1 cellular context compared by ENCODE assay signal in the genomic region with DNA sequence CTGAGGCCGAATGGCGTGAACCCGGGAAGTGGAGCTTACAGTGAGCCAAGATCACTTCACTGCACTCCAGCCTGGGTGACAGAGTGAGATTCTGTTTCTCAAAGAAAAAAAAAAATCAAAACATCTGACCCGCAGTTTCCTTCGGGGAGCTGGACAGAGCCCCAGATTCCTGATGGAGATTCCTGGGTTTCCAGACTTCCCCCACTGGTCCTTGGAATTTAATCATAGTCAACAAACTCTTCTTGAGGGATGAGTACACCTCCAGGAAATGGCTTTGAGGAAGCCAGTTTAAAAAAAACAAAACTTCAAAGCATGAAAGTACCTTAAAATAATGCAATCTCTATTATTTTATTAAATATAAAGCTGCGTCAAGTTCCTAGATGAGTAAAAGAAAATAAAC.
TF ChIP-seq lines count a peak whose summit lies in the region.

No MANE protein-coding gene starts in this region.

TF ChIP-seq in HEK293, 187 proteins besides CTCF, POLR2A, EP300 and RAD21 (continued from another document):
- TF ChIP-seq, protein P1, sequence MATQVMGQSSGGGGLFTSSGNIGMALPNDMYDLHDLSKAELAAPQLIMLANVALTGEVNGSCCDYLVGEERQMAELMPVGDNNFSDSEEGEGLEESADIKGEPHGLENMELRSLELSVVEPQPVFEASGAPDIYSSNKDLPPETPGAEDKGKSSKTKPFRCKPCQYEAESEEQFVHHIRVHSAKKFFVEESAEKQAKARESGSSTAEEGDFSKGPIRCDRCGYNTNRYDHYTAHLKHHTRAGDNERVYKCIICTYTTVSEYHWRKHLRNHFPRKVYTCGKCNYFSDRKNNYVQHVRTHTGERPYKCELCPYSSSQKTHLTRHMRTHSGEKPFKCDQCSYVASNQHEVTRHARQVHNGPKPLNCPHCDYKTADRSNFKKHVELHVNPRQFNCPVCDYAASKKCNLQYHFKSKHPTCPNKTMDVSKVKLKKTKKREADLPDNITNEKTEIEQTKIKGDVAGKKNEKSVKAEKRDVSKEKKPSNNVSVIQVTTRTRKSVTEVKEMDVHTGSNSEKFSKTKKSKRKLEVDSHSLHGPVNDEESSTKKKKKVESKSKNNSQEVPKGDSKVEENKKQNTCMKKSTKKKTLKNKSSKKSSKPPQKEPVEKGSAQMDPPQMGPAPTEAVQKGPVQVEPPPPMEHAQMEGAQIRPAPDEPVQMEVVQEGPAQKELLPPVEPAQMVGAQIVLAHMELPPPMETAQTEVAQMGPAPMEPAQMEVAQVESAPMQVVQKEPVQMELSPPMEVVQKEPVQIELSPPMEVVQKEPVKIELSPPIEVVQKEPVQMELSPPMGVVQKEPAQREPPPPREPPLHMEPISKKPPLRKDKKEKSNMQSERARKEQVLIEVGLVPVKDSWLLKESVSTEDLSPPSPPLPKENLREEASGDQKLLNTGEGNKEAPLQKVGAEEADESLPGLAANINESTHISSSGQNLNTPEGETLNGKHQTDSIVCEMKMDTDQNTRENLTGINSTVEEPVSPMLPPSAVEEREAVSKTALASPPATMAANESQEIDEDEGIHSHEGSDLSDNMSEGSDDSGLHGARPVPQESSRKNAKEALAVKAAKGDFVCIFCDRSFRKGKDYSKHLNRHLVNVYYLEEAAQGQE (tag by site-specific recombination; IDR thresholded peaks at IDR 0.05) = 0 out of 2 replicates have a peak, but pooled peaks have one; percentile 46
TF ChIP-seq in HEK293: peak in this region for 1.
